Comparison of ENCODE assay signal across 12 cellular contexts in the genomic region with DNA sequence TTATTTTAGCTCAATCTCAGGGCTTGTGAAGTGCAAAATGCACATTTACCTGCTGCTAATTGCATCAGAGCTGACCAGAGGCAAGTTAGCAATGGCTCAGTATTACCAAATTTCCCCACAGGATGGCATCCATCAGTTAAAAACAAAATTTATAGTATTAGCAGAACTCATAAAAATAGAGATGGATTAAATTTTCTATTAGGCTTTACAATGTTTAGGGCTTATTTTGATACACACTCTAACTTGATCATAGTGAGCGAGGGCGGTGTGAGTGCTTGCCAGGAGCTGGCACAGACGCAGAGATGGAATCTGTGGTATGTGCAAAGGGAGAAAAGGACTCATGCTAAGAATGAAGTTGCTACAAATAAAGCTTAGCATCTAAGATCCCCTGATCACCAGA.
A peak's percentile ranks its signal among the peaks of the same experiment; 100 is the strongest.
DNase-seq lines count a peak whose midpoint lies in the region; ATAC-seq, FAIRE-seq and TF ChIP-seq lines count a peak whose summit lies in the region.
"Had no signal": no experiment of that assay in that cellular context is flagged by ENCODE, and none has a peak within 500 bp of the region (broad histone marks: within the 10 kb centered on the region; RNA-seq: fewer than 3 reads in every experiment).

No MANE protein-coding gene starts in this region.

- H3K27me3 ChIP-seq in liver (ENCODE audit: control insufficient read depth in 4 of 4, insufficient read depth in 4 of 4, low read length in 3 of 4) (no peaks in the 10 kb centered on the region), HepG2 (ENCODE audit: control insufficient read depth in 1 of 2, insufficient read depth in 2 of 2, low read length in 2 of 2) (no peaks in the 10 kb centered on the region)

- TF ChIP-seq CTCF in liver (IDR thresholded peaks at IDR 0.05; ENCODE audit: low read depth, low read length, missing input control) (peak; percentile 4), HepG2 (CRISPR knock-in tag; IDR thresholded peaks at IDR 0.05) (no peak)
- no peak for TF ChIP-seq CTCF in activated CD8-positive, alpha-beta T cell treated with anti-CD3 and anti-CD28 coated beads for 36 hours (IDR thresholded peaks at IDR 0.05)

- H3K36me3 ChIP-seq in liver (ENCODE audit: control insufficient read depth in 4 of 4, insufficient read depth in 3 of 4, low read depth in 1 of 4, low read length in 3 of 4), result no peaks in the 10 kb centered on the region
- H3K36me3 ChIP-seq in HepG2 (replicated peaks in 1 of 2; ENCODE audit: control insufficient read depth in 1 of 2, insufficient read depth in 2 of 2, low read length in 2 of 2), result no peaks in the 10 kb centered on the region
- H3K36me3 ChIP-seq: thoracic aorta had no signal

- no peak overlapping the region for H3K27ac Mint-ChIP-seq in activated CD8-positive, alpha-beta T cell treated with anti-CD3 and anti-CD28 coated beads for 36 hours
- H3K27ac Mint-ChIP-seq: natural killer cell treated with Interleukin-12 subunit alpha and Interleukin-12 subunit beta and Interleukin-15 and Interleukin-18, amount 100 ng/mL, for 72 hours had no signal

- no peaks in the 10 kb centered on the region for H3K79me2 ChIP-seq in HepG2 (ENCODE audit: insufficient read depth, low read length)

- H3K9ac ChIP-seq in liver (ENCODE audit: low read depth in 1 of 2, low read length in 2 of 2) (no peak overlapping the region), HepG2 (ENCODE audit: insufficient read depth, low read depth, low read length) (no peak overlapping the region)

- intact Hi-C loops in HepG2 (cut with micrococcal nuclease; ENCODE audit: unreplicated experiment), result no loop called here
- intact Hi-C loops in activated CD8-positive, alpha-beta T cell treated with anti-CD3 and anti-CD28 coated beads for 36 hours (cut with micrococcal nuclease), result no loop called here

- in situ Hi-C loops in HepG2 (cut with HindIII; ENCODE audit: extremely low pct_ligation_motif_present, low pct_unique_long_range_greater_than_20kb), result no loop called here

- H3K4me1 Mint-ChIP-seq in activated CD8-positive, alpha-beta T cell treated with anti-CD3 and anti-CD28 coated beads for 36 hours (ENCODE audit: low read depth), result no peaks in the 10 kb centered on the region

- H3K9me3 ChIP-seq in liver (ENCODE audit: control insufficient read depth in 4 of 4, low read length in 3 of 4) (no peaks in the 10 kb centered on the region), HepG2 (ENCODE audit: low read length) (no peaks in the 10 kb centered on the region)
- H3K9me3 ChIP-seq: thoracic aorta had no signal

- POLR2A ChIA-PET in HepG2 (lab: Yijun Ruan, JAX), result no interaction called here
- POLR2A ChIA-PET in activated CD8-positive, alpha-beta T cell treated with anti-CD3 and anti-CD28 coated beads for 36 hours (lab: Charles Lee), result interaction anchor here (0.9 kb wide), 1 partner anchor 13 kb away, joined by 3 read pairs; no protein-coding TSS in a partner anchor

- H3K4me3 Mint-ChIP-seq in activated CD8-positive, alpha-beta T cell treated with anti-CD3 and anti-CD28 coated beads for 36 hours, result no peak overlapping the region
- H3K4me3 Mint-ChIP-seq: natural killer cell treated with Interleukin-12 subunit alpha and Interleukin-12 subunit beta and Interleukin-15 and Interleukin-18, amount 100 ng/mL, for 72 hours had no signal

- no peak for DNase-seq in HepG2 (ENCODE audit: low spot score)
- DNase-seq in cerebellar cortex (ENCODE audit: low spot score), result peak; percentile 88
- DNase-seq in medulla oblongata (ENCODE audit: extremely low spot score), result peak; percentile 30
- DNase-seq in activated CD8-positive, alpha-beta T cell treated with anti-CD3 and anti-CD28 coated beads for 36 hours, result no peak
- DNase-seq: SW 1271 had no signal

- H3K4me2 ChIP-seq in HepG2 (ENCODE audit: low read depth, low read length), result no peak overlapping the region

- H3K27me3 Mint-ChIP-seq in activated CD8-positive, alpha-beta T cell treated with anti-CD3 and anti-CD28 coated beads for 36 hours, result no peaks in the 10 kb centered on the region
- H3K27me3 Mint-ChIP-seq: natural killer cell treated with Interleukin-12 subunit alpha and Interleukin-12 subunit beta and Interleukin-15 and Interleukin-18, amount 100 ng/mL, for 72 hours had no signal

- H4K20me1 ChIP-seq in HepG2 (ENCODE audit: insufficient read depth, low read length), result no peaks in the 10 kb centered on the region

- H3K9me3 Mint-ChIP-seq in activated CD8-positive, alpha-beta T cell treated with anti-CD3 and anti-CD28 coated beads for 36 hours, result no peaks in the 10 kb centered on the region

- H3K4me1 ChIP-seq in liver (ENCODE audit: control insufficient read depth in 4 of 4, insufficient read depth in 4 of 4, low read length in 3 of 4) (no peaks in the 10 kb centered on the region), HepG2 (ENCODE audit: insufficient read depth, low read length) (peaks cover 26% of the 10 kb centered on the region)

- no peak for TF ChIP-seq EP300 in HepG2 (IDR thresholded peaks at IDR 0.05; ENCODE audit: low read depth in 2 of 2, low read length in 2 of 2)
- no peak for TF ChIP-seq EP300 in HepG2 (CRISPR knock-in tag; IDR thresholded peaks at IDR 0.05; ENCODE audit: borderline replicate concordance)

- no peaks in the 10 kb centered on the region for H3K36me3 Mint-ChIP-seq in activated CD8-positive, alpha-beta T cell treated with anti-CD3 and anti-CD28 coated beads for 36 hours (ENCODE audit: low read depth)
- H3K36me3 Mint-ChIP-seq: natural killer cell treated with Interleukin-12 subunit alpha and Interleukin-12 subunit beta and Interleukin-15 and Interleukin-18, amount 100 ng/mL, for 72 hours had no signal

- 63% methylated on average over 3 of the region's 3 CpGs for WGBS in liver
- WGBS in HepG2 (ENCODE audit: low lambda C conversion rate), result 72% methylated on average over 3 of the region's 3 CpGs

- no peak for ATAC-seq in HepG2
- no peak for ATAC-seq in HG02571 (IDR thresholded peaks at IDR 0.05; ENCODE audit: unreplicated experiment)
- ATAC-seq in HG02981 (IDR thresholded peaks at IDR 0.05; ENCODE audit: unreplicated experiment), result no peak
- no peak for ATAC-seq in activated CD8-positive, alpha-beta T cell treated with anti-CD3 and anti-CD28 coated beads for 36 hours
- no peak for ATAC-seq in HG02870 (IDR thresholded peaks at IDR 0.05; ENCODE audit: unreplicated experiment)
- ATAC-seq: natural killer cell treated with Interleukin-12 subunit alpha and Interleukin-12 subunit beta and Interleukin-15 and Interleukin-18, amount 100 ng/mL, for 72 hours had no signal

- no peak overlapping the region for H2AFZ ChIP-seq in HepG2 (ENCODE audit: low read length)

- no TSS peak for BruUV-seq in HepG2 (replicated peaks; lab: Mats Ljungman, UMichigan)

- no peak for FAIRE-seq in HepG2 (lab: Jason Lieb, UNC)
- FAIRE-seq: bronchial epithelial cell had no signal

- H3K4me3 ChIP-seq in liver (ENCODE audit: low read depth in 1 of 3, low read length in 3 of 3), result no peak overlapping the region
- H3K4me3 ChIP-seq in HepG2 (replicated peaks in 1 of 3; ENCODE audit: insufficient read depth in 1 of 3, low read depth in 2 of 3, low read length in 3 of 3), result no peak overlapping the region
- H3K4me3 ChIP-seq: thoracic aorta had no signal

- CTCF ChIA-PET in HepG2 (lab: Yijun Ruan, JAX; ENCODE audit: low intra/inter-chr PET ratio, low total read pairs), result no interaction called here
- CTCF ChIA-PET in activated CD8-positive, alpha-beta T cell treated with anti-CD3 and anti-CD28 coated beads for 36 hours (lab: Charles Lee), result interaction anchor here (0.6 to 1.3 kb wide), 2 partner anchors 13 to 54 kb away, joined by 3 to 5 read pairs; no protein-coding TSS in a partner anchor

- TF ChIP-seq POLR2A in HepG2 (IDR thresholded peaks at IDR 0.05; ENCODE audit: insufficient read depth in 1 of 2, low read depth in 2 of 2, low read length in 2 of 2), result no peak

- H3K27ac ChIP-seq in liver (ENCODE audit: low read depth in 1 of 2, low read length in 2 of 2), result no peak overlapping the region
- no peak overlapping the region for H3K27ac ChIP-seq in HepG2 (ENCODE audit: extremely low read length, insufficient read depth, low read length)
- H3K27ac ChIP-seq: thoracic aorta had no signal

- peak in 1 of 2 donors; percentile 5 for TF ChIP-seq RAD21 in liver (IDR thresholded peaks at IDR 0.05)
- TF ChIP-seq RAD21 in HepG2 (CRISPR knock-in tag; IDR thresholded peaks at IDR 0.05), result no peak

TF ChIP-seq in liver, 16 proteins besides CTCF, POLR2A, EP300 and RAD21 (continues in another document):
- TF ChIP-seq FOXA1 (IDR thresholded peaks at IDR 0.05) (no peak), YY1 (IDR thresholded peaks at IDR 0.05) (no peak), TAF1 (conservative IDR thresholded peaks at IDR 0.05) (no peak)
- TF ChIP-seq, protein P1, sequence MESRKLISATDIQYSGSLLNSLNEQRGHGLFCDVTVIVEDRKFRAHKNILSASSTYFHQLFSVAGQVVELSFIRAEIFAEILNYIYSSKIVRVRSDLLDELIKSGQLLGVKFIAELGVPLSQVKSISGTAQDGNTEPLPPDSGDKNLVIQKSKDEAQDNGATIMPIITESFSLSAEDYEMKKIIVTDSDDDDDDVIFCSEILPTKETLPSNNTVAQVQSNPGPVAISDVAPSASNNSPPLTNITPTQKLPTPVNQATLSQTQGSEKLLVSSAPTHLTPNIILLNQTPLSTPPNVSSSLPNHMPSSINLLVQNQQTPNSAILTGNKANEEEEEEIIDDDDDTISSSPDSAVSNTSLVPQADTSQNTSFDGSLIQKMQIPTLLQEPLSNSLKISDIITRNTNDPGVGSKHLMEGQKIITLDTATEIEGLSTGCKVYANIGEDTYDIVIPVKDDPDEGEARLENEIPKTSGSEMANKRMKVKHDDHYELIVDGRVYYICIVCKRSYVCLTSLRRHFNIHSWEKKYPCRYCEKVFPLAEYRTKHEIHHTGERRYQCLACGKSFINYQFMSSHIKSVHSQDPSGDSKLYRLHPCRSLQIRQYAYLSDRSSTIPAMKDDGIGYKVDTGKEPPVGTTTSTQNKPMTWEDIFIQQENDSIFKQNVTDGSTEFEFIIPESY (IDR thresholded peaks at IDR 0.05), result no peak

TF ChIP-seq in HepG2, 621 proteins besides CTCF, POLR2A, EP300 and RAD21 (continues in another document):
- TF ChIP-seq ZNF263 (CRISPR knock-in tag; IDR thresholded peaks at IDR 0.05) (no peak), HOXA7 (CRISPR knock-in tag; IDR thresholded peaks at IDR 0.05) (no peak), ZNF282 (IDR thresholded peaks at IDR 0.05; ENCODE audit: partially characterized antibody) (no peak), ZNF558 (CRISPR knock-in tag; IDR thresholded peaks at IDR 0.05; ENCODE audit: borderline replicate concordance) (no peak)

Comparison
In these comparisons a context has a peak if more than half of its experiments do, and no peak if none do; other contexts are left out.
1. DNase-seq: peak in cerebellar cortex (single experiment) and medulla oblongata (single experiment); none in HepG2 (single experiment) and activated CD8-positive, alpha-beta T cell treated with anti-CD3 and anti-CD28 coated beads for 36 hours (single experiment).